Comparison of ENCODE assay signal across 21 cellular contexts in the genomic region with DNA sequence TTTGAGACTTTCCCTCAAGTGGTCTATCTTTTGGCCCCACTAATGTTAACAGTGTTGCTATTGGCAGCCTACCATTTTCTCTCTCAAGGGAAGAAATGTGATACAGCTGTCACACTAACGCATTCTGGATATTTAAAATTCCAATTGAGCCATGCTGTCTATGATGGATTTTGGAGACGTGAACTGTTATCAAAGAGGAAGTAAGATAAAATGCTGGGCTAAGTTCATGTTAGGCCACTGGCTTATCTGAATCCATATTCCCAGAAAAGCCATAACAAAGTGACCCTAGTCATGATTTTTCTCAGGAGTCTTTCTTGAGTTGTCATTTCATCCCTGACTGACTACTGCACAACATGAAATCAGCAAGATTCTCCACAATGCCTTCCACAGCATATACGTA.
DNase-seq lines count a peak whose midpoint lies in the region; ATAC-seq and TF ChIP-seq lines count a peak whose summit lies in the region.
"Had no signal": no experiment of that assay in that cellular context is flagged by ENCODE, and none has a peak within 500 bp of the region (broad histone marks: within the 10 kb centered on the region; RNA-seq: fewer than 3 reads in every experiment).

No MANE protein-coding gene starts in this region.

- H3K27ac ChIP-seq in body of pancreas = no peak overlapping the region
- H3K27ac ChIP-seq: esophagus squamous epithelium, skin epidermis, tibial nerve had no signal

- DNase-seq in Daoy (ENCODE audit: low read depth) (peak; percentile 8), NCI-H1694 treated with DMSO at 0.1 percent for 48 hours (lab: John Stamatoyannopoulos, UW) (peak; percentile 56), body of pancreas (no peak), left kidney (ENCODE audit: low read depth, low spot score) (peak; percentile 19), GF-D8 (lab: John Stamatoyannopoulos, UW) (no peak), glomerular visceral epithelial cell (ENCODE audit: extremely low spot score) (no peak), natural killer cell (no peak)
- DNase-seq: activated CD4-positive, alpha-beta T cell treated with anti-CD3 and anti-CD28 coated beads, Interleukin-2, amount 10 ng/mL, durations not matched to agents 7 days and 5 days; amygdala; BE2C; effector CD8-positive, alpha-beta T cell; esophagus squamous epithelium; GOT3; immature natural killer cell; mammary epithelial cell; naive thymus-derived CD4-positive, alpha-beta T cell; NCI-H1436; T-cell had no signal

- H3K4me3 ChIP-seq in body of pancreas = no peak overlapping the region
- H3K4me3 ChIP-seq: esophagus squamous epithelium, skin epidermis, tibial nerve had no signal

- no peak overlapping the region for H3K4me3 Mint-ChIP-seq in natural killer cell
- H3K4me3 Mint-ChIP-seq: activated CD4-positive, alpha-beta T cell treated with anti-CD3 and anti-CD28 coated beads, Interleukin-2, amount 10 ng/mL, durations not matched to agents 7 days and 5 days; immature natural killer cell; naive thymus-derived CD4-positive, alpha-beta T cell; stimulated activated naive CD8-positive, alpha-beta T cell treated with anti-CD3 and anti-CD28 coated beads, Interleukin-15, Interleukin-2, amounts not matched to agents 100 ng/mL and 50 ng/mL, for 24 hours; T-cell had no signal

- H3K9me3 Mint-ChIP-seq in natural killer cell = no peaks in the 10 kb centered on the region
- H3K9me3 Mint-ChIP-seq: activated CD4-positive, alpha-beta T cell treated with anti-CD3 and anti-CD28 coated beads, Interleukin-2, amount 10 ng/mL, durations not matched to agents 7 days and 5 days; immature natural killer cell; stimulated activated naive CD8-positive, alpha-beta T cell treated with anti-CD3 and anti-CD28 coated beads, Interleukin-15, Interleukin-2, amounts not matched to agents 100 ng/mL and 50 ng/mL, for 24 hours had no signal

- TF ChIP-seq POLR2A in body of pancreas (IDR thresholded peaks at IDR 0.05) = no peak

- intact Hi-C loops in body of pancreas (cut with DNase I) = no loop called here
- intact Hi-C loops in natural killer cell (cut with micrococcal nuclease) = no loop called here

- ATAC-seq in body of pancreas (peak; percentile 18), natural killer cell (no peak)
- ATAC-seq: naive thymus-derived CD4-positive, alpha-beta T cell; T-cell had no signal

- no peaks in the 10 kb centered on the region for H3K4me1 Mint-ChIP-seq in natural killer cell
- H3K4me1 Mint-ChIP-seq: activated CD4-positive, alpha-beta T cell treated with anti-CD3 and anti-CD28 coated beads, Interleukin-2, amount 10 ng/mL, durations not matched to agents 7 days and 5 days; immature natural killer cell; naive thymus-derived CD4-positive, alpha-beta T cell; T-cell had no signal

- no peak overlapping the region for H3K27ac Mint-ChIP-seq in natural killer cell
- H3K27ac Mint-ChIP-seq: activated CD4-positive, alpha-beta T cell treated with anti-CD3 and anti-CD28 coated beads, Interleukin-2, amount 10 ng/mL, durations not matched to agents 7 days and 5 days; immature natural killer cell; naive thymus-derived CD4-positive, alpha-beta T cell; stimulated activated naive CD8-positive, alpha-beta T cell treated with anti-CD3 and anti-CD28 coated beads, Interleukin-15, Interleukin-2, amounts not matched to agents 100 ng/mL and 50 ng/mL, for 24 hours; T-cell had no signal

- H3K9me3 ChIP-seq in body of pancreas = no peaks in the 10 kb centered on the region
- H3K9me3 ChIP-seq: esophagus squamous epithelium, tibial nerve had no signal

- peaks cover 5% of the 10 kb centered on the region for H3K4me1 ChIP-seq in body of pancreas

- peaks cover 12 to 22% of the 10 kb centered on the region in 2 donors for H3K27me3 Mint-ChIP-seq in natural killer cell (ENCODE audit: low read depth in 2 of 2)

- no peaks in the 10 kb centered on the region for H3K36me3 Mint-ChIP-seq in natural killer cell
- H3K36me3 Mint-ChIP-seq: immature natural killer cell; naive thymus-derived CD4-positive, alpha-beta T cell; T-cell had no signal

- no peak for TF ChIP-seq CTCF in body of pancreas (IDR thresholded peaks at IDR 0.05)
- no peak for TF ChIP-seq CTCF in natural killer cell (IDR thresholded peaks at IDR 0.05)

- 41 to 44% methylated on average over 3 of the region's 3 CpGs for WGBS in body of pancreas, 2 donors

- no peaks in the 10 kb centered on the region for H3K36me3 ChIP-seq in body of pancreas (replicated peaks in 1 of 2; ENCODE audit: insufficient read depth in 1 of 2, low read depth in 2 of 2)
- H3K36me3 ChIP-seq: BE2C, esophagus squamous epithelium, tibial nerve had no signal

- no peaks in the 10 kb centered on the region for H3K27me3 ChIP-seq in body of pancreas
- H3K27me3 ChIP-seq: BE2C, esophagus squamous epithelium, tibial nerve had no signal

Comparison
In these comparisons a context has a peak if more than half of its experiments do, and no peak if none do; other contexts are left out.
1. DNase-seq: peak in Daoy (single experiment), NCI-H1694 treated with DMSO at 0.1 percent for 48 hours (single experiment) and left kidney (single experiment); none in body of pancreas (0 of 4), GF-D8 (single experiment), glomerular visceral epithelial cell (single experiment) and natural killer cell (single experiment).